ENCODE assay signal across 25 cellular contexts in the genomic region with DNA sequence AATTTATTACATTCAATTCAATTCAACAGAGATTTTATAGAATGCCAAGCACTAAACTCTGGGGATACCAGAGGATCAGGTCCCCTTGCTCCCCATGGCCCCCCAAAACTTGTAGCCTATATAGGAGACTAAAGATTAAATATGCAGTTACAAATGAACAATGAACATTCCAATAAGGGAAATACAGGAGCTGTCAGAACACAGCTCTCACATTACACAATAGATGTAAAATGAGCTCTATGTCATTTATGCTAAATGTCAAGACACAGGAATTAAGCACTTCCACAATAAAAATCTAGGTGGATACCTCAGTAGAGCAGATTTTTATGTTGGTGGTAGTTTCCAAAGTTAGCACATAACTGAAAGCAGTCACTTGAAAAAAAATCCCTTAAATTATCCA.
A peak's percentile ranks its signal among the peaks of the same experiment; 100 is the strongest.
DNase-seq lines count a peak whose midpoint lies in the region; ATAC-seq, FAIRE-seq and TF ChIP-seq lines count a peak whose summit lies in the region.
"Had no signal": no experiment of that assay in that cellular context is flagged by ENCODE, and none has a peak within 500 bp of the region (broad histone marks: within the 10 kb centered on the region; RNA-seq: fewer than 3 reads in every experiment).

No MANE protein-coding gene starts in this region.

- intact Hi-C loops in PC-3 (cut with micrococcal nuclease) (no loop called here), K562 (cut with micrococcal nuclease) (no loop called here), spleen (cut with DNase I; ENCODE audit: low total_unique reads) (no loop called here)

- H3K27ac ChIP-seq in PC-3 (ENCODE audit: low read length) = no peak overlapping the region
- H3K27ac ChIP-seq in K562 (ENCODE audit: extremely low read depth, low read depth, low read length) = no peak overlapping the region
- H3K27ac ChIP-seq in spleen = peak overlapping the region; percentile 6 to 80 (median 65)
- H3K27ac ChIP-seq: BLaER1, GM23248, KMS-11, SK-N-MC had no signal

- peaks cover 69% of the 10 kb centered on the region for H3K4me1 Mint-ChIP-seq in T-helper 1 cell treated with Interleukin-12 subunit alpha and Interleukin-12 subunit beta and Interleukin-4 antibody, amounts not matched to agents 30 μg/mL and 1 μg/mL, for 36 hours (ENCODE audit: low read depth)

- no peak for TF ChIP-seq RAD21 in K562 (CRISPR knock-in tag; conservative IDR thresholded peaks at IDR 0.05 in 1 of 2, IDR thresholded peaks at IDR 0.05 in 1 of 2)

- TF ChIP-seq POLR2A in K562 (conservative IDR thresholded peaks at IDR 0.05) (no peak), spleen (IDR thresholded peaks at IDR 0.05) (no peak)

- no peaks in the 10 kb centered on the region for H3K9me1 ChIP-seq in K562 (ENCODE audit: control insufficient read depth, insufficient read depth, low read length)

- no peak overlapping the region for H3K4me2 ChIP-seq in PC-3 (ENCODE audit: low read length)
- no peak overlapping the region for H3K4me2 ChIP-seq in K562 (ENCODE audit: insufficient read depth, low read length)
- H3K4me2 ChIP-seq: BLaER1, KMS-11 had no signal

- no peak overlapping the region for H3K4me3 ChIP-seq in PC-3 (ENCODE audit: low read length)
- no peak overlapping the region for H3K4me3 ChIP-seq in K562
- no peak overlapping the region for H3K4me3 ChIP-seq in spleen
- H3K4me3 ChIP-seq: BLaER1, GM23248, SK-N-MC had no signal

- H3K79me2 ChIP-seq in PC-3 (ENCODE audit: low read length) = no peaks in the 10 kb centered on the region
- no peaks in the 10 kb centered on the region for H3K79me2 ChIP-seq in K562 (ENCODE audit: control insufficient read depth, insufficient read depth, low read length)

- in situ Hi-C loops in K562 (cut with MboI) = loop anchor here (10.0 kb wide), 1 partner anchor 51 kb away; no protein-coding TSS in a partner anchor

- CTCF ChIA-PET in PC-3 (lab: Charles Lee) = interaction anchor here (0.5 kb wide), 1 partner anchor 48 kb away, joined by 3 read pairs; no protein-coding TSS in a partner anchor
- CTCF ChIA-PET in K562 (lab: Yijun Ruan, JAX; ENCODE audit: low intra/inter-chr PET ratio) = no interaction called here

- BruUV-seq in PC-3 (replicated peaks; lab: Mats Ljungman, UMichigan) (no TSS peak), K562 (replicated peaks; lab: Mats Ljungman, UMichigan) (no TSS peak)

- H3K27me3 Mint-ChIP-seq in T-helper 1 cell treated with Interleukin-12 subunit alpha and Interleukin-12 subunit beta and Interleukin-4 antibody, amounts not matched to agents 30 μg/mL and 1 μg/mL, for 36 hours (ENCODE audit: low read depth) = no peaks in the 10 kb centered on the region

- no peak for TF ChIP-seq EP300 in K562 (IDR thresholded peaks at IDR 0.05; ENCODE audit: low read length)

- no peaks in the 10 kb centered on the region for H3K36me3 ChIP-seq in PC-3 (ENCODE audit: low read depth, low read length)
- no peaks in the 10 kb centered on the region for H3K36me3 ChIP-seq in K562 (ENCODE audit: control insufficient read depth, insufficient read depth, low read length)
- H3K36me3 ChIP-seq in spleen = no peaks in the 10 kb centered on the region
- H3K36me3 ChIP-seq: BLaER1 had no signal

- H4K20me1 ChIP-seq in PC-3 (ENCODE audit: low read length) (no peaks in the 10 kb centered on the region), K562 (replicated peaks; ENCODE audit: control insufficient read depth, insufficient read depth, low read length) (no peaks in the 10 kb centered on the region)
- H4K20me1 ChIP-seq: BLaER1 had no signal

- POLR2A ChIA-PET in PC-3 (lab: Charles Lee; ENCODE audit: unreplicated experiment) = no interaction called here
- POLR2A ChIA-PET in K562 (lab: Yijun Ruan, JAX) = interaction anchor here (0.6 to 0.9 kb wide), 3 partner anchors 11 to 288 kb away, joined by 3 read pairs; no protein-coding TSS in a partner anchor

- ATAC-seq in PC-3 (no peak), K562 (no peak), HG02642 (IDR thresholded peaks at IDR 0.05; ENCODE audit: poor library complexity, unreplicated experiment) (no peak)
- ATAC-seq: Panc1 had no signal

- H3K27ac Mint-ChIP-seq in T-helper 1 cell treated with Interleukin-12 subunit alpha and Interleukin-12 subunit beta and Interleukin-4 antibody, amounts not matched to agents 30 μg/mL and 1 μg/mL, for 36 hours = peak overlapping the region; percentile 64
- H3K27ac Mint-ChIP-seq: CD4-positive, CD25-positive, alpha-beta regulatory T cell had no signal

- no peaks in the 10 kb centered on the region for H3F3A ChIP-seq in PC-3 (ENCODE audit: low read length, unreplicated experiment)

- no peaks in the 10 kb centered on the region for H3K9me2 ChIP-seq in PC-3 (replicated peaks; ENCODE audit: low read length)

- DNase-seq in T-helper 1 cell (no peak), PC-3 (peak; percentile 13), K562 (ENCODE audit: extremely low read depth in 1 of 4, low spot score in 3 of 4) (no peak), spleen (no peak), HT-29 (ENCODE audit: low spot score) (no peak)
- DNase-seq: CD4-positive, CD25-positive, alpha-beta regulatory T cell; DMS53; GM23248; H7; MM.1S; NCI-H1048; NCI-H1417 treated with DMSO at 0.1 percent for 48 hours; NCI-H1694 treated with DMSO at 0.1 percent for 48 hours; NCI-H2227 treated with DMSO at 0.1 percent for 48 hours; NCI-H526 treated with DMSO at 0.1 percent for 48 hours; SIG-M5 had no signal

- H2AFZ ChIP-seq in PC-3 (ENCODE audit: low read length) = no peak overlapping the region
- peak overlapping the region; percentile 69; the same call in 1 of the 2 replicates for H2AFZ ChIP-seq in K562 (ENCODE audit: low read depth, low read length)
- H2AFZ ChIP-seq: GM23248 had no signal

- no peak for TF ChIP-seq CTCF in PC-3 (conservative IDR thresholded peaks at IDR 0.05; ENCODE audit: low read depth, low read length)
- TF ChIP-seq CTCF in K562 (IDR thresholded peaks at IDR 0.05 in 2 of 3, conservative IDR thresholded peaks at IDR 0.05 in 1 of 3; ENCODE audit: insufficient read depth in 2 of 3, low read depth in 1 of 3, low read length in 3 of 3) = no peak
- TF ChIP-seq CTCF in spleen (IDR thresholded peaks at IDR 0.05 in 8 of 11, conservative IDR thresholded peaks at IDR 0.05 in 3 of 11) = no peak

- H3K27me3 ChIP-seq in PC-3 (ENCODE audit: low read length) = no peaks in the 10 kb centered on the region
- H3K27me3 ChIP-seq in K562 (ENCODE audit: control insufficient read depth in 2 of 2, insufficient read depth in 2 of 2, low read length in 2 of 2) = no peaks in the 10 kb centered on the region
- H3K27me3 ChIP-seq in spleen (replicated peaks in 1 of 7) = peaks cover 0 to 18% (median 4%) of the 10 kb centered on the region in 7 donors
- H3K27me3 ChIP-seq: BLaER1 had no signal

- peaks cover 10% of the 10 kb centered on the region for H3K9me3 Mint-ChIP-seq in T-helper 1 cell treated with Interleukin-12 subunit alpha and Interleukin-12 subunit beta and Interleukin-4 antibody, amounts not matched to agents 30 μg/mL and 1 μg/mL, for 36 hours

- H3K9ac ChIP-seq in PC-3 (ENCODE audit: low read length) = no peak overlapping the region
- H3K9ac ChIP-seq in K562 (ENCODE audit: insufficient read depth in 1 of 2, low read depth in 2 of 2, low read length in 2 of 2) = no peak overlapping the region
- H3K9ac ChIP-seq: BLaER1, GM23248, KMS-11 had no signal

- H3K4me3 Mint-ChIP-seq in T-helper 1 cell treated with Interleukin-12 subunit alpha and Interleukin-12 subunit beta and Interleukin-4 antibody, amounts not matched to agents 30 μg/mL and 1 μg/mL, for 36 hours = no peak overlapping the region
- H3K4me3 Mint-ChIP-seq: CD4-positive, CD25-positive, alpha-beta regulatory T cell had no signal

- H3K4me1 ChIP-seq in PC-3 (ENCODE audit: insufficient read depth, low read length) (peaks cover 35% of the 10 kb centered on the region), K562 (replicated peaks in 1 of 2; ENCODE audit: control insufficient read depth in 2 of 2, insufficient read depth in 2 of 2, low read length in 2 of 2) (peaks cover 11 to 30% of the 10 kb centered on the region in 2 experiments; a peak in 4 of 5 replicates), spleen (peaks cover 10 to 36% (median 17%) of the 10 kb centered on the region in 6 donors)

- no peak for FAIRE-seq in K562 (lab: Jason Lieb, UNC)
- FAIRE-seq: A204.1, D721Med, HTR-8/SVneo had no signal

- no peaks in the 10 kb centered on the region for H3K9me3 ChIP-seq in PC-3 (ENCODE audit: low read length)
- H3K9me3 ChIP-seq in K562 (replicated peaks; ENCODE audit: control insufficient read depth, insufficient read depth, low read depth, low read length) = no peaks in the 10 kb centered on the region
- H3K9me3 ChIP-seq in spleen = no peaks in the 10 kb centered on the region

- H3K36me3 Mint-ChIP-seq in T-helper 1 cell treated with Interleukin-12 subunit alpha and Interleukin-12 subunit beta and Interleukin-4 antibody, amounts not matched to agents 30 μg/mL and 1 μg/mL, for 36 hours (ENCODE audit: low read depth) = peaks cover 17% of the 10 kb centered on the region
- H3K36me3 Mint-ChIP-seq: CD4-positive, CD25-positive, alpha-beta regulatory T cell had no signal

TF ChIP-seq in K562, 482 proteins besides CTCF, POLR2A, EP300 and RAD21 (continues in another document):
- no peak for TF ChIP-seq KDM4B (IDR thresholded peaks at IDR 0.05; ENCODE audit: borderline replicate concordance in 2 of 2, low read depth in 1 of 2)
- no peak for TF ChIP-seq NR2C1 (IDR thresholded peaks at IDR 0.05)
- TF ChIP-seq NR2C1 (tag; IDR thresholded peaks at IDR 0.05) = no peak
- TF ChIP-seq, protein P1, sequence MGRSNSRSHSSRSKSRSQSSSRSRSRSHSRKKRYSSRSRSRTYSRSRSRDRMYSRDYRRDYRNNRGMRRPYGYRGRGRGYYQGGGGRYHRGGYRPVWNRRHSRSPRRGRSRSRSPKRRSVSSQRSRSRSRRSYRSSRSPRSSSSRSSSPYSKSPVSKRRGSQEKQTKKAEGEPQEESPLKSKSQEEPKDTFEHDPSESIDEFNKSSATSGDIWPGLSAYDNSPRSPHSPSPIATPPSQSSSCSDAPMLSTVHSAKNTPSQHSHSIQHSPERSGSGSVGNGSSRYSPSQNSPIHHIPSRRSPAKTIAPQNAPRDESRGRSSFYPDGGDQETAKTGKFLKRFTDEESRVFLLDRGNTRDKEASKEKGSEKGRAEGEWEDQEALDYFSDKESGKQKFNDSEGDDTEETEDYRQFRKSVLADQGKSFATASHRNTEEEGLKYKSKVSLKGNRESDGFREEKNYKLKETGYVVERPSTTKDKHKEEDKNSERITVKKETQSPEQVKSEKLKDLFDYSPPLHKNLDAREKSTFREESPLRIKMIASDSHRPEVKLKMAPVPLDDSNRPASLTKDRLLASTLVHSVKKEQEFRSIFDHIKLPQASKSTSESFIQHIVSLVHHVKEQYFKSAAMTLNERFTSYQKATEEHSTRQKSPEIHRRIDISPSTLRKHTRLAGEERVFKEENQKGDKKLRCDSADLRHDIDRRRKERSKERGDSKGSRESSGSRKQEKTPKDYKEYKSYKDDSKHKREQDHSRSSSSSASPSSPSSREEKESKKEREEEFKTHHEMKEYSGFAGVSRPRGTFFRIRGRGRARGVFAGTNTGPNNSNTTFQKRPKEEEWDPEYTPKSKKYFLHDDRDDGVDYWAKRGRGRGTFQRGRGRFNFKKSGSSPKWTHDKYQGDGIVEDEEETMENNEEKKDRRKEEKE (IDR thresholded peaks at IDR 0.05; ENCODE audit: borderline replicate concordance in 1 of 2, control insufficient read depth in 1 of 2, low read depth in 2 of 2, low read length in 1 of 2) = no peak
- TF ChIP-seq NONO (IDR thresholded peaks at IDR 0.05; ENCODE audit: low read depth in 2 of 2, low read length in 1 of 2) = no peak
- TF ChIP-seq YBX1 (IDR thresholded peaks at IDR 0.05) = no peak
- no peak for TF ChIP-seq ZNF140 (CRISPR knock-in tag; IDR thresholded peaks at IDR 0.05)

Comparison
In these comparisons a context has a peak if more than half of its experiments do, and no peak if none do; other contexts are left out.
1. H3K27ac ChIP-seq: peak in spleen (8 of 8); none in PC-3 (single experiment) and K562 (single experiment).